ENCODE assay signal across 30 cellular contexts in the genomic region with DNA sequence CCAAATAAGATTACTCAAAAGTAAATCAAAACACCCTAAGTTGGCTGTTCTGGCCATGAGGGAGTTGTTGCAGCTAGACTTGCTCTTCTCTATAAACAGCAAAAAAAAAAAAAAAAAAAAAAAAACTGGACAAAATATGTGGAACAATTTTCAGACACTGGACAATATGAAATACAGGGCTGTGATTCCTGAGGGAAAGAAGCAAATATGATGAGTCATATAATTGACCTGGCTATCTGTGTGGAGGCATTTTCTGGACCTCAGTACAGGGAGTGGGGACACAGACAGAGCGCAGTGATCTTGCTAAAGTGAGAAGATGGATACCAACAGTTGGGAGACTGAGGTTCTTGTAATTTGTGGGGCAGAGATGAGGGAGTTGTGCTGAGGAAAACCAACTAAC.
"Had no signal": no experiment of that assay in that cellular context is flagged by ENCODE, and none has a peak within 500 bp of the region (broad histone marks: within the 10 kb centered on the region; RNA-seq: fewer than 3 reads in every experiment).

No MANE protein-coding gene starts in this region.

- FAIRE-seq: bronchial epithelial cell, TTC549 had no signal

- ATAC-seq: activated CD8-positive, alpha-beta T cell treated with anti-CD3 and anti-CD28 coated beads for 36 hours; activated naive CD8-positive, alpha-beta T cell treated with anti-CD3 and anti-CD28 coated beads, Interleukin-2, amount 50 U/mL, for 24 hours; activated T-cell treated with anti-CD3 and anti-CD28 coated beads, Interleukin-2, amount 50 U/mL, for 4 hours; activated T-cell treated with anti-CD3 and anti-CD28 coated beads, Interleukin-2, amount 50 U/mL, for 72 hours had no signal

- H3K27me3 ChIP-seq: ascending aorta, cardiac muscle cell had no signal

- H3K27ac ChIP-seq: ascending aorta, cardiac muscle cell, VCaP had no signal

- H3K4me1 ChIP-seq: ascending aorta had no signal

- H3K4me3 ChIP-seq: ascending aorta, cardiac muscle cell had no signal

- DNase-seq: activated B cell treated with CpG ODN at 0.5 μM for 24 hours; activated CD4-positive, alpha-beta memory T cell treated with anti-CD3 and anti-CD28 coated beads for 36 hours; activated CD4-positive, alpha-beta T cell treated with anti-CD3 and anti-CD28 coated beads for 4 hours; activated CD4-positive, alpha-beta T cell treated with anti-CD3 and anti-CD28 coated beads, Interleukin-2, amount 10 ng/mL, durations not matched to agents 24 days and 14 days; activated CD4-positive, alpha-beta T cell treated with anti-CD3 and anti-CD28 coated beads, Interleukin-2, amount 50 U/mL, for 1 hour; activated CD4-positive, alpha-beta T cell treated with anti-CD3 and anti-CD28 coated beads, Interleukin-2, amount 50 U/mL, for 4 hours; activated CD4-positive, CD25-positive, alpha-beta regulatory T cell treated with anti-CD3 and anti-CD28 coated beads, Interleukin-2, amount 50 U/mL, for 72 hours; activated CD8-positive, alpha-beta memory T cell treated with anti-CD3 and anti-CD28 coated beads, Interleukin-2, amount 50 U/mL, for 4 hours; activated CD8-positive, alpha-beta T cell treated with anti-CD3 and anti-CD28 coated beads for 36 hours; activated effector memory CD4-positive, alpha-beta T cell treated with Interleukin-2 at 50 U/mL for 16 hours; activated gamma-delta T cell; activated naive CD4-positive, alpha-beta T cell treated with anti-CD3 and anti-CD28 coated beads, Interleukin-2, amount 10 ng/mL, durations not matched to agents 7 days and 5 days; activated naive CD4-positive, alpha-beta T cell treated with Interleukin-2 at 50 U/mL for 16 hours; activated naive CD8-positive, alpha-beta T cell treated with anti-CD3 and anti-CD28 coated beads, Interleukin-2, amount 10 ng/mL, durations not matched to agents 7 days and 5 days; activated naive CD8-positive, alpha-beta T cell treated with anti-CD3 and anti-CD28 coated beads, Interleukin-2, amount 50 U/mL, for 24 hours; activated T-cell treated with anti-CD3 and anti-CD28 coated beads for 4 hours; activated T-cell treated with anti-CD3 and anti-CD28 coated beads, Interleukin-2, amount 50 U/mL, for 1 hour; activated T-cell treated with anti-CD3 and anti-CD28 coated beads, Interleukin-2, amount 50 U/mL, for 4 hours; activated T-cell treated with anti-CD3 and anti-CD28 coated beads, Interleukin-2, amount 50 U/mL, for 72 hours; amygdala; anterior cingulate cortex; caudate nucleus; cerebellar nuclear complex; T-helper 2 cell; T-helper 9 cell had no signal

- H3K36me3 ChIP-seq: ascending aorta, cardiac muscle cell had no signal
